1 cellular context compared by ENCODE assay signal in genomic region chr14:32078794-32079663, GRCh38.
A peak's percentile ranks its signal among the peaks of the same experiment; 100 is the strongest.
TF ChIP-seq lines count a peak whose summit lies in the region.

No MANE protein-coding gene starts in this region.

TF ChIP-seq in HepG2, 621 proteins besides CTCF, POLR2A, EP300 and RAD21 (continued from another document and continues in another):
- no peak for TF ChIP-seq ZBTB49 (CRISPR knock-in tag; IDR thresholded peaks at IDR 0.05; ENCODE audit: borderline replicate concordance)
- 0 out of 2 replicates have a peak, but pooled peaks have one; percentile 4 for TF ChIP-seq ZNF670 (CRISPR knock-in tag; IDR thresholded peaks at IDR 0.05; ENCODE audit: borderline replicate concordance)
- peak; percentile 64; the same call in 1 of the 2 replicates for TF ChIP-seq NKX3-1 (CRISPR knock-in tag; IDR thresholded peaks at IDR 0.05)
- no peak for TF ChIP-seq SNAI1 (CRISPR knock-in tag; IDR thresholded peaks at IDR 0.05; ENCODE audit: borderline replicate concordance)
- TF ChIP-seq ZNF710 (CRISPR knock-in tag; IDR thresholded peaks at IDR 0.05; ENCODE audit: borderline replicate concordance): no peak
- peak; percentile 79 for TF ChIP-seq TEAD3 (CRISPR knock-in tag; optimal IDR thresholded peaks at IDR 0.05; ENCODE audit: borderline replicate concordance)
- TF ChIP-seq MEIS1 (CRISPR knock-in tag; IDR thresholded peaks at IDR 0.05; ENCODE audit: borderline replicate concordance): no peak
- TF ChIP-seq ZFP1 (CRISPR knock-in tag; IDR thresholded peaks at IDR 0.05): peak; percentile 58; the same call in 1 of the 2 replicates
- TF ChIP-seq ZNF33A (CRISPR knock-in tag; IDR thresholded peaks at IDR 0.05; ENCODE audit: borderline replicate concordance): no peak
- TF ChIP-seq ZNF747 (CRISPR knock-in tag; IDR thresholded peaks at IDR 0.05; ENCODE audit: borderline replicate concordance): no peak
- no peak; the same call in 1 of the 2 replicates for TF ChIP-seq KDM5A (IDR thresholded peaks at IDR 0.05; ENCODE audit: borderline replicate concordance, low read length)
- TF ChIP-seq, protein P1, sequence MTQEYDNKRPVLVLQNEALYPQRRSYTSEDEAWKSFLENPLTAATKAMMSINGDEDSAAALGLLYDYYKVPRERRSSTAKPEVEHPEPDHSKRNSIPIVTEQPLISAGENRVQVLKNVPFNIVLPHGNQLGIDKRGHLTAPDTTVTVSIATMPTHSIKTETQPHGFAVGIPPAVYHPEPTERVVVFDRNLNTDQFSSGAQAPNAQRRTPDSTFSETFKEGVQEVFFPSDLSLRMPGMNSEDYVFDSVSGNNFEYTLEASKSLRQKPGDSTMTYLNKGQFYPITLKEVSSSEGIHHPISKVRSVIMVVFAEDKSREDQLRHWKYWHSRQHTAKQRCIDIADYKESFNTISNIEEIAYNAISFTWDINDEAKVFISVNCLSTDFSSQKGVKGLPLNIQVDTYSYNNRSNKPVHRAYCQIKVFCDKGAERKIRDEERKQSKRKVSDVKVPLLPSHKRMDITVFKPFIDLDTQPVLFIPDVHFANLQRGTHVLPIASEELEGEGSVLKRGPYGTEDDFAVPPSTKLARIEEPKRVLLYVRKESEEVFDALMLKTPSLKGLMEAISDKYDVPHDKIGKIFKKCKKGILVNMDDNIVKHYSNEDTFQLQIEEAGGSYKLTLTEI (CRISPR knock-in tag; conservative IDR thresholded peaks at IDR 0.05): no peak
- no peak for TF ChIP-seq MIER3 (CRISPR knock-in tag; IDR thresholded peaks at IDR 0.05; ENCODE audit: borderline replicate concordance)
- no peak for TF ChIP-seq MYC (CRISPR knock-in tag; IDR thresholded peaks at IDR 0.05; ENCODE audit: borderline replicate concordance)
- TF ChIP-seq GABPA (IDR thresholded peaks at IDR 0.05; ENCODE audit: low read depth, low read length): no peak
- TF ChIP-seq GABPA (CRISPR knock-in tag; IDR thresholded peaks at IDR 0.05; ENCODE audit: low read depth): no peak
- TF ChIP-seq YEATS4 (CRISPR knock-in tag; IDR thresholded peaks at IDR 0.05; ENCODE audit: borderline replicate concordance): 0 out of 2 replicates have a peak, but pooled peaks have one; percentile 39
- TF ChIP-seq SSRP1 (CRISPR knock-in tag; IDR thresholded peaks at IDR 0.05): no peak
- no peak for TF ChIP-seq SMC3 (IDR thresholded peaks at IDR 0.05; ENCODE audit: low read length)
- no peak for TF ChIP-seq RFX5 (IDR thresholded peaks at IDR 0.05; ENCODE audit: low read depth, low read length)
- TF ChIP-seq, protein P2, sequence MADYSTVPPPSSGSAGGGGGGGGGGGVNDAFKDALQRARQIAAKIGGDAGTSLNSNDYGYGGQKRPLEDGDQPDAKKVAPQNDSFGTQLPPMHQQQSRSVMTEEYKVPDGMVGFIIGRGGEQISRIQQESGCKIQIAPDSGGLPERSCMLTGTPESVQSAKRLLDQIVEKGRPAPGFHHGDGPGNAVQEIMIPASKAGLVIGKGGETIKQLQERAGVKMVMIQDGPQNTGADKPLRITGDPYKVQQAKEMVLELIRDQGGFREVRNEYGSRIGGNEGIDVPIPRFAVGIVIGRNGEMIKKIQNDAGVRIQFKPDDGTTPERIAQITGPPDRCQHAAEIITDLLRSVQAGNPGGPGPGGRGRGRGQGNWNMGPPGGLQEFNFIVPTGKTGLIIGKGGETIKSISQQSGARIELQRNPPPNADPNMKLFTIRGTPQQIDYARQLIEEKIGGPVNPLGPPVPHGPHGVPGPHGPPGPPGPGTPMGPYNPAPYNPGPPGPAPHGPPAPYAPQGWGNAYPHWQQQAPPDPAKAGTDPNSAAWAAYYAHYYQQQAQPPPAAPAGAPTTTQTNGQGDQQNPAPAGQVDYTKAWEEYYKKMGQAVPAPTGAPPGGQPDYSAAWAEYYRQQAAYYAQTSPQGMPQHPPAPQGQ (CRISPR knock-in tag; IDR thresholded peaks at IDR 0.05; ENCODE audit: borderline replicate concordance): no peak
- no peak for TF ChIP-seq ZNF749 (CRISPR knock-in tag; IDR thresholded peaks at IDR 0.05; ENCODE audit: borderline replicate concordance)
- TF ChIP-seq ZNF337 (CRISPR knock-in tag; IDR thresholded peaks at IDR 0.05; ENCODE audit: borderline replicate concordance, low read depth): no peak
- TF ChIP-seq, protein P3, sequence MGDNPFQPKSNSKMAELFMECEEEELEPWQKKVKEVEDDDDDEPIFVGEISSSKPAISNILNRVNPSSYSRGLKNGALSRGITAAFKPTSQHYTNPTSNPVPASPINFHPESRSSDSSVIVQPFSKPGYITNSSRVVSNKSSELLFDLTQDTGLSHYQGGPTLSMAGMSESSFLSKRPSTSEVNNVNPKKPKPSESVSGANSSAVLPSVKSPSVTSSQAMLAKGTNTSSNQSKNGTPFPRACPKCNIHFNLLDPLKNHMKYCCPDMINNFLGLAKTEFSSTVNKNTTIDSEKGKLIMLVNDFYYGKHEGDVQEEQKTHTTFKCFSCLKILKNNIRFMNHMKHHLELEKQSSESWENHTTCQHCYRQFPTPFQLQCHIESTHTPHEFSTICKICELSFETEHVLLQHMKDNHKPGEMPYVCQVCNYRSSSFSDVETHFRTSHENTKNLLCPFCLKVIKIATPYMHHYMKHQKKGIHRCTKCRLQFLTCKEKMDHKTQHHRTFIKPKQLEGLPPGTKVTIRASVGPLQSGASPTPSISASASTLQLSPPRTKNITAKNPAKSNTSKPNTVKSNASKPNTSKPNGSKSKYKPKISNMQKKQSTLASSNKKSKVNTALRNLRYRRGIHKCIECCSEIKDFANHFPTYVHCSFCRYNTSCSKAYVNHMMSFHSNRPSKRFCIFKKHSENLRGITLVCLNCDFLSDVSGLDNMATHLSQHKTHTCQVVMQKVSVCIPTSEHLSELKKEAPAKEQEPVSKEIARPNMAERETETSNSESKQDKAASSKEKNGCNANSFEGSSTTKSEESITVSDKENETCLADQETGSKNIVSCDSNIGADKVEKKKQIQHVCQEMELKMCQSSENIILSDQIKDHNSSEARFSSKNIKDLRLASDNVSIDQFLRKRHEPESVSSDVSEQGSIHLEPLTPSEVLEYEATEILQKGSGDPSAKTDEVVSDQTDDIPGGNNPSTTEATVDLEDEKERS (CRISPR knock-in tag; IDR thresholded peaks at IDR 0.05): no peak; the same call in 1 of the 2 replicates
- TF ChIP-seq MED13 (CRISPR knock-in tag; IDR thresholded peaks at IDR 0.05): no peak; the same call in 1 of the 2 replicates
- no peak for TF ChIP-seq HMG20B (CRISPR knock-in tag; conservative IDR thresholded peaks at IDR 0.05)
- TF ChIP-seq SKI (IDR thresholded peaks at IDR 0.05; ENCODE audit: partially characterized antibody): no peak
- no peak for TF ChIP-seq ZSCAN31 (CRISPR knock-in tag; IDR thresholded peaks at IDR 0.05; ENCODE audit: low read depth)
- no peak for TF ChIP-seq ZNF776 (CRISPR knock-in tag; IDR thresholded peaks at IDR 0.05)
- TF ChIP-seq ZNF510 (CRISPR knock-in tag; IDR thresholded peaks at IDR 0.05; ENCODE audit: low read depth): no peak
- no peak for TF ChIP-seq POLR2AphosphoS5 (IDR thresholded peaks at IDR 0.05; ENCODE audit: low read depth, low read length)
- no peak for TF ChIP-seq SOX13 (IDR thresholded peaks at IDR 0.05)
- peak; percentile 50 to 70; a peak in 3 of 4 replicates for TF ChIP-seq SOX13 (CRISPR knock-in tag; conservative IDR thresholded peaks at IDR 0.05 in 1 of 2, IDR thresholded peaks at IDR 0.05 in 1 of 2)
- TF ChIP-seq PHB2 (IDR thresholded peaks at IDR 0.05; ENCODE audit: partially characterized antibody): no peak
- 0 out of 2 replicates have a peak, but pooled peaks have one; percentile 63 for TF ChIP-seq KLF9 (CRISPR knock-in tag; IDR thresholded peaks at IDR 0.05; ENCODE audit: low read depth)
- peak; percentile 68; the same call in 1 of the 2 replicates for TF ChIP-seq NCOR1 (IDR thresholded peaks at IDR 0.05; ENCODE audit: borderline replicate concordance, low read length)
- no peak for TF ChIP-seq REST (IDR thresholded peaks at IDR 0.05; ENCODE audit: borderline replicate concordance in 1 of 2, low read depth in 1 of 2, low read length in 2 of 2)
- no peak for TF ChIP-seq ZNF746 (CRISPR knock-in tag; IDR thresholded peaks at IDR 0.05)
- TF ChIP-seq ZSCAN21 (CRISPR knock-in tag; IDR thresholded peaks at IDR 0.05; ENCODE audit: borderline replicate concordance): no peak
- no peak for TF ChIP-seq SMYD3 (CRISPR knock-in tag; IDR thresholded peaks at IDR 0.05)
- no peak for TF ChIP-seq RBM22 (optimal IDR thresholded peaks at IDR 0.05; ENCODE audit: low read length)
- TF ChIP-seq SRSF9 (IDR thresholded peaks at IDR 0.05; ENCODE audit: borderline replicate concordance, insufficient read depth, low read depth, low read length, poor library complexity, severe bottlenecking): no peak
- TF ChIP-seq, protein P4, sequence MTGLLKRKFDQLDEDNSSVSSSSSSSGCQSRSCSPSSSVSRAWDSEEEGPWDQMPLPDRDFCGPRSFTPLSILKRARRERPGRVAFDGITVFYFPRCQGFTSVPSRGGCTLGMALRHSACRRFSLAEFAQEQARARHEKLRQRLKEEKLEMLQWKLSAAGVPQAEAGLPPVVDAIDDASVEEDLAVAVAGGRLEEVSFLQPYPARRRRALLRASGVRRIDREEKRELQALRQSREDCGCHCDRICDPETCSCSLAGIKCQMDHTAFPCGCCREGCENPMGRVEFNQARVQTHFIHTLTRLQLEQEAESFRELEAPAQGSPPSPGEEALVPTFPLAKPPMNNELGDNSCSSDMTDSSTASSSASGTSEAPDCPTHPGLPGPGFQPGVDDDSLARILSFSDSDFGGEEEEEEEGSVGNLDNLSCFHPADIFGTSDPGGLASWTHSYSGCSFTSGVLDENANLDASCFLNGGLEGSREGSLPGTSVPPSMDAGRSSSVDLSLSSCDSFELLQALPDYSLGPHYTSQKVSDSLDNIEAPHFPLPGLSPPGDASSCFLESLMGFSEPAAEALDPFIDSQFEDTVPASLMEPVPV (CRISPR knock-in tag; IDR thresholded peaks at IDR 0.05): no peak
- no peak for TF ChIP-seq ZNF724P (CRISPR knock-in tag; IDR thresholded peaks at IDR 0.05; ENCODE audit: borderline replicate concordance)
- no peak for TF ChIP-seq ZBTB1 (CRISPR knock-in tag; IDR thresholded peaks at IDR 0.05; ENCODE audit: borderline replicate concordance)
- no peak for TF ChIP-seq MYNN (CRISPR knock-in tag; IDR thresholded peaks at IDR 0.05; ENCODE audit: low read depth)
- no peak for TF ChIP-seq ZNF441 (CRISPR knock-in tag; IDR thresholded peaks at IDR 0.05; ENCODE audit: borderline replicate concordance)
- TF ChIP-seq ZNF234 (CRISPR knock-in tag; conservative IDR thresholded peaks at IDR 0.05): no peak
- no peak for TF ChIP-seq ZNF317 (CRISPR knock-in tag; IDR thresholded peaks at IDR 0.05)
- no peak for TF ChIP-seq MAF1 (CRISPR knock-in tag; IDR thresholded peaks at IDR 0.05; ENCODE audit: borderline replicate concordance)
- TF ChIP-seq ZNF382 (CRISPR knock-in tag; IDR thresholded peaks at IDR 0.05; ENCODE audit: borderline replicate concordance): 0 out of 2 replicates have a peak, but pooled peaks have one; percentile 74
- TF ChIP-seq REL (CRISPR knock-in tag; conservative IDR thresholded peaks at IDR 0.05): no peak
- no peak for TF ChIP-seq ZNF432 (CRISPR knock-in tag; IDR thresholded peaks at IDR 0.05; ENCODE audit: borderline replicate concordance)
- TF ChIP-seq SYNCRIP (IDR thresholded peaks at IDR 0.05; ENCODE audit: insufficient read depth, low read depth, low read length): no peak
- no peak for TF ChIP-seq POLR2G (IDR thresholded peaks at IDR 0.05; ENCODE audit: low read depth, low read length)
- TF ChIP-seq ZNF713 (CRISPR knock-in tag; IDR thresholded peaks at IDR 0.05): no peak
